Comparison of ENCODE assay signal across 8 cellular contexts in genomic region chr10:72133517-72133916, GRCh38. TPM values are rescaled to one million over a fixed set of nuclear protein-coding genes. Genes with fewer than 3 reads are reported as not detected.
A peak's percentile ranks its signal among the peaks of the same experiment; 100 is the strongest.
DNase-seq lines count a peak whose midpoint lies in the region; ATAC-seq and TF ChIP-seq lines count a peak whose summit lies in the region.

No MANE protein-coding gene starts in this region.

- H3K36me3 ChIP-seq in SK-N-SH (replicated peaks in 1 of 2; ENCODE audit: control insufficient read depth in 1 of 2, insufficient read depth in 2 of 2, low read length in 1 of 2): peaks cover 0 to 7% of the 10 kb centered on the region in 2 experiments
- no peaks in the 10 kb centered on the region for H3K36me3 ChIP-seq in naive thymus-derived CD4-positive, alpha-beta T cell (ENCODE audit: control insufficient read depth in 2 of 3, insufficient read depth in 3 of 3, low read length in 3 of 3)
- peaks cover 1% of the 10 kb centered on the region; the same call in 1 of the 2 replicates for H3K36me3 ChIP-seq in Caco-2 (ENCODE audit: control insufficient read depth, insufficient read depth, low read length)

- TF ChIP-seq CTCF in SK-N-SH (IDR thresholded peaks at IDR 0.05) (no peak), Caco-2 (IDR thresholded peaks at IDR 0.05; ENCODE audit: insufficient read depth in 1 of 2, low read depth in 1 of 2, low read length in 1 of 2, severe bottlenecking in 1 of 2, unreplicated experiment in 1 of 2) (no peak), Calu3 (IDR thresholded peaks at IDR 0.05; ENCODE audit: unreplicated experiment) (no peak)

- H3K27ac ChIP-seq in SK-N-SH (ENCODE audit: low read depth in 2 of 2, low read length in 1 of 2): peak overlapping the region in 1 of 2 experiments; percentile 2; a peak in 1 of 4 replicates
- H3K27ac ChIP-seq in naive thymus-derived CD4-positive, alpha-beta T cell (ENCODE audit: low read depth, low read length): no peak overlapping the region

- H3K4me3 ChIP-seq in SK-N-SH (ENCODE audit: low read depth in 2 of 2, low read length in 1 of 2) (no peak overlapping the region), Caco-2 (ENCODE audit: low read depth, low read length) (no peak overlapping the region)
- H3K4me3 ChIP-seq in naive thymus-derived CD4-positive, alpha-beta T cell (ENCODE audit: low read length): no peak overlapping the region

- no peaks in the 10 kb centered on the region for H3K9me2 ChIP-seq in SK-N-SH

- ATAC-seq in HG02798 (IDR thresholded peaks at IDR 0.05; ENCODE audit: poor library complexity, unreplicated experiment): peak; percentile 80
- ATAC-seq in naive thymus-derived CD4-positive, alpha-beta T cell: peak; percentile 74

- no peak overlapping the region for H3K9ac ChIP-seq in SK-N-SH

- CTCF ChIA-PET in SK-N-SH (lab: Yijun Ruan, JAX) (interaction anchor here (0.9 to 1.8 kb wide), 4 partner anchors 11 to 89 kb away, joined by 3 to 6 read pairs (median 3); no protein-coding TSS in a partner anchor), Caco-2 (lab: Charles Lee) (interaction anchor here (0.6 kb wide), 1 partner anchor 85 kb away, joined by 3 read pairs; no protein-coding TSS in a partner anchor), Calu3 (lab: Charles Lee) (interaction anchor here (0.5 to 0.7 kb wide), 4 partner anchors 13 to 195 kb away, joined by 3 to 6 read pairs (median 4); no protein-coding TSS in a partner anchor)
- CTCF ChIA-PET in naive thymus-derived CD4-positive, alpha-beta T cell (lab: Charles Lee): interaction anchor here (1.4 to 3.6 kb wide), 4 partner anchors 14 to 207 kb away, joined by 4 to 23 read pairs (median 13); no protein-coding TSS in a partner anchor

- H3F3A ChIP-seq in SK-N-SH (replicated peaks; ENCODE audit: insufficient read depth): peaks cover 7% of the 10 kb centered on the region

- intact Hi-C loops in naive thymus-derived CD4-positive, alpha-beta T cell (cut with micrococcal nuclease): loop anchor here in 1 of 2 donors (2.0 kb wide), 2 partner anchors 89 to 139 kb away; partner anchors contain the start of gene DDIT4
- intact Hi-C loops in Caco-2 (cut with micrococcal nuclease; ENCODE audit: unreplicated experiment): no loop called here
- intact Hi-C loops in Calu3 (cut with micrococcal nuclease; ENCODE audit: unreplicated experiment): no loop called here

- H3K27ac Mint-ChIP-seq in T-helper 2 cell treated with Interferon-gamma antibody and Interleukin-4, amounts not matched to agents 5 μg/mL and 100 μg/mL, for 36 hours: peak overlapping the region; percentile 32
- H3K27ac Mint-ChIP-seq in naive thymus-derived CD4-positive, alpha-beta T cell: peak overlapping the region; percentile 16 to 94 (median 83)
- H3K27ac Mint-ChIP-seq in Caco-2 (ENCODE audit: unreplicated experiment): no peak overlapping the region
- no peak overlapping the region for H3K27ac Mint-ChIP-seq in Calu3 (ENCODE audit: unreplicated experiment)

- H4K20me1 ChIP-seq in SK-N-SH (ENCODE audit: insufficient read depth): no peaks in the 10 kb centered on the region

- peaks cover 8% of the 10 kb centered on the region for H3K9me3 Mint-ChIP-seq in T-helper 2 cell treated with Interferon-gamma antibody and Interleukin-4, amounts not matched to agents 5 μg/mL and 100 μg/mL, for 36 hours
- H3K9me3 Mint-ChIP-seq in naive thymus-derived CD4-positive, alpha-beta T cell: no peaks in the 10 kb centered on the region
- H3K9me3 Mint-ChIP-seq in Caco-2 (ENCODE audit: unreplicated experiment) (no peaks in the 10 kb centered on the region), Calu3 (ENCODE audit: low read depth, unreplicated experiment) (no peaks in the 10 kb centered on the region)

- H3K27me3 ChIP-seq in SK-N-SH (ENCODE audit: insufficient read depth) (no peaks in the 10 kb centered on the region), Caco-2 (replicated peaks; ENCODE audit: control insufficient read depth, insufficient read depth, low read length) (no peaks in the 10 kb centered on the region)
- no peaks in the 10 kb centered on the region for H3K27me3 ChIP-seq in naive thymus-derived CD4-positive, alpha-beta T cell (ENCODE audit: control insufficient read depth in 2 of 2, insufficient read depth in 2 of 2, low read length in 2 of 2)

- no peaks in the 10 kb centered on the region for H3K4me1 ChIP-seq in SK-N-SH (ENCODE audit: control insufficient read depth in 1 of 2, insufficient read depth in 2 of 2, low read depth in 1 of 2, low read length in 1 of 2)
- peaks cover 0 to 19% of the 10 kb centered on the region in 2 donors for H3K4me1 ChIP-seq in naive thymus-derived CD4-positive, alpha-beta T cell (ENCODE audit: control insufficient read depth in 2 of 2, insufficient read depth in 2 of 2, low read length in 2 of 2)
- no peaks in the 10 kb centered on the region for H3K4me1 ChIP-seq in Caco-2

- H3K4me3 Mint-ChIP-seq in T-helper 2 cell treated with Interferon-gamma antibody and Interleukin-4, amounts not matched to agents 5 μg/mL and 100 μg/mL, for 36 hours: no peak overlapping the region
- H3K4me3 Mint-ChIP-seq in naive thymus-derived CD4-positive, alpha-beta T cell: peak overlapping the region in 1 of 10 donors; percentile 56
- no peak overlapping the region for H3K4me3 Mint-ChIP-seq in Caco-2 (ENCODE audit: unreplicated experiment)
- H3K4me3 Mint-ChIP-seq in Calu3 (ENCODE audit: low read depth, unreplicated experiment): no peak overlapping the region

- DNase-seq in T-helper 2 cell treated with Interferon-gamma antibody and Interleukin-4, amounts not matched to agents 5 μg/mL and 100 μg/mL, for 36 hours (ENCODE audit: low spot score): no peak
- DNase-seq in T-helper 2 cell: no peak
- DNase-seq in SK-N-SH: no peak
- DNase-seq in naive thymus-derived CD4-positive, alpha-beta T cell: no peak
- DNase-seq in NCI-H345 (lab: John Stamatoyannopoulos, UW): no peak
- no peak for DNase-seq in Caco-2
- DNase-seq in Calu3: no peak

- TF ChIP-seq EP300 in SK-N-SH (IDR thresholded peaks at IDR 0.05; ENCODE audit: borderline replicate concordance in 1 of 2, low read depth in 1 of 2, low read length in 1 of 2): no peak

- no peaks in the 10 kb centered on the region for H3K9me3 ChIP-seq in SK-N-SH
- no peaks in the 10 kb centered on the region for H3K9me3 ChIP-seq in naive thymus-derived CD4-positive, alpha-beta T cell (ENCODE audit: control insufficient read depth in 2 of 3, low read length in 3 of 3)
- no peaks in the 10 kb centered on the region for H3K9me3 ChIP-seq in Caco-2

- H3K4me2 ChIP-seq in SK-N-SH: peak overlapping the region; percentile 0; the same call in 1 of the 2 replicates

- BruUV-seq in Caco-2 (replicated peaks; lab: Mats Ljungman, UMichigan) (no TSS peak), Calu3 (replicated peaks; lab: Mats Ljungman, UMichigan) (no TSS peak)

- no peak for TF ChIP-seq RAD21 in SK-N-SH (IDR thresholded peaks at IDR 0.05; ENCODE audit: low read length)

- peaks cover 20% of the 10 kb centered on the region for H3K36me3 Mint-ChIP-seq in T-helper 2 cell treated with Interferon-gamma antibody and Interleukin-4, amounts not matched to agents 5 μg/mL and 100 μg/mL, for 36 hours (ENCODE audit: low read depth)
- peaks cover 0 to 38% (median 6%) of the 10 kb centered on the region in 5 donors for H3K36me3 Mint-ChIP-seq in naive thymus-derived CD4-positive, alpha-beta T cell
- H3K36me3 Mint-ChIP-seq in Caco-2 (ENCODE audit: insufficient read depth, unreplicated experiment): peaks cover 6% of the 10 kb centered on the region
- H3K36me3 Mint-ChIP-seq in Calu3 (ENCODE audit: insufficient read depth, unreplicated experiment): no peaks in the 10 kb centered on the region

- no peaks in the 10 kb centered on the region for H3K79me2 ChIP-seq in SK-N-SH (ENCODE audit: insufficient read depth)

- H3K4me1 Mint-ChIP-seq in T-helper 2 cell treated with Interferon-gamma antibody and Interleukin-4, amounts not matched to agents 5 μg/mL and 100 μg/mL, for 36 hours (ENCODE audit: low read depth): peaks cover 24% of the 10 kb centered on the region
- H3K4me1 Mint-ChIP-seq in naive thymus-derived CD4-positive, alpha-beta T cell: peaks cover 22 to 46% (median 37%) of the 10 kb centered on the region in 7 donors
- H3K4me1 Mint-ChIP-seq in Caco-2 (ENCODE audit: low read depth, unreplicated experiment) (peaks cover 14% of the 10 kb centered on the region), Calu3 (ENCODE audit: low read depth, unreplicated experiment) (peaks cover 28% of the 10 kb centered on the region)

- POLR2A ChIA-PET in SK-N-SH (lab: Yijun Ruan, JAX): no interaction called here
- POLR2A ChIA-PET in naive thymus-derived CD4-positive, alpha-beta T cell (lab: Charles Lee): interaction anchor here (0.6 to 9.1 kb wide), 7 partner anchors 11 to 198 kb away, joined by 3 to 77 read pairs (median 4); partner anchors contain the start of genes ANAPC16, ASCC1 and SPOCK2
- POLR2A ChIA-PET in Caco-2 (lab: Charles Lee): no interaction called here

- no peaks in the 10 kb centered on the region for H3K27me3 Mint-ChIP-seq in T-helper 2 cell treated with Interferon-gamma antibody and Interleukin-4, amounts not matched to agents 5 μg/mL and 100 μg/mL, for 36 hours (ENCODE audit: low read depth)
- no peaks in the 10 kb centered on the region for H3K27me3 Mint-ChIP-seq in naive thymus-derived CD4-positive, alpha-beta T cell
- no peaks in the 10 kb centered on the region for H3K27me3 Mint-ChIP-seq in Caco-2 (ENCODE audit: insufficient read depth, unreplicated experiment)
- no peaks in the 10 kb centered on the region for H3K27me3 Mint-ChIP-seq in Calu3 (ENCODE audit: unreplicated experiment)

- no peak overlapping the region for H2AFZ ChIP-seq in SK-N-SH (ENCODE audit: low read depth)

TF ChIP-seq in SK-N-SH, 30 proteins besides CTCF, POLR2A, EP300 and RAD21:
- TF ChIP-seq FOSL2 (IDR thresholded peaks at IDR 0.05; ENCODE audit: borderline replicate concordance, low read depth): peak; percentile 25; the same call in 1 of the 2 replicates
- TF ChIP-seq NRF1 (IDR thresholded peaks at IDR 0.05; ENCODE audit: low read depth, low read length): no peak
- 0 out of 2 replicates have a peak, but pooled peaks have one; percentile 35 for TF ChIP-seq JUND (IDR thresholded peaks at IDR 0.05)

RNA-seq across cellular contexts. Expression of gene SPOCK2, which starts 45.2 kb away (rescaled TPM):
- 0.18 and 0.63 TPM in 2 replicates for polyA plus RNA-seq in SK-N-SH (2012; rRNA removed)
- polyA plus RNA-seq in SK-N-SH (2012; cell fraction: cytosol; rRNA removed): 0.14 and 0.46 TPM in 2 replicates
- polyA plus RNA-seq in SK-N-SH (2012; cell fraction: nucleus; rRNA removed): 1.2 and 1.4 TPM in 2 replicates
- 100 to 1,000 TPM; 312 to 543 (median 505) TPM for total RNA-seq in naive thymus-derived CD4-positive, alpha-beta T cell
- 100 to 1,000 TPM; 200 to 250 TPM for polyA plus RNA-seq in naive thymus-derived CD4-positive, alpha-beta T cell
- 1.6 and 3.0 TPM in 2 replicates for total RNA-seq in Caco-2 (2022)
- 162 and 205 TPM in 2 replicates for total RNA-seq in Calu3 (2022)

Comparison
In these comparisons a context has a peak if more than half of its experiments do, and no peak if none do; other contexts are left out.
1. H3K27ac Mint-ChIP-seq: peak in T-helper 2 cell treated with Interferon-gamma antibody and Interleukin-4, amounts not matched to agents 5 μg/mL and 100 μg/mL, for 36 hours (single experiment) and naive thymus-derived CD4-positive, alpha-beta T cell (9 of 9); none in Caco-2 (single experiment) and Calu3 (single experiment).
2. RNA of gene SPOCK2, which starts 45.2 kb away (total RNA-seq): 312 to 543 TPM in naive thymus-derived CD4-positive, alpha-beta T cell and 162 to 205 TPM in Calu3; 1.6 to 3.0 TPM in Caco-2; every median in the first group is over 10 times any median in the second.